21 cellular contexts compared by ENCODE assay signal in genomic region chr13:51747438-51748434, GRCh38. TPM values are rescaled to one million over a fixed set of nuclear protein-coding genes. Genes with fewer than 3 reads are reported as not detected.
DNase-seq lines count a peak whose midpoint lies in the region; ATAC-seq, FAIRE-seq and TF ChIP-seq lines count a peak whose summit lies in the region.
"Had no signal": no experiment of that assay in that cellular context is flagged by ENCODE, and none has a peak within 500 bp of the region (broad histone marks: within the 10 kb centered on the region; RNA-seq: fewer than 3 reads in every experiment).

No MANE protein-coding gene starts in this region.

- POLR2A ChIA-PET in HCT116 (lab: Charles Lee), result no interaction called here

- H3K4me3 ChIP-seq in HCT116 (replicated peaks in 1 of 2; ENCODE audit: low read depth in 1 of 2, low read length in 2 of 2), result no peak overlapping the region
- H3K4me3 ChIP-seq in astrocyte (ENCODE audit: insufficient read depth, low read depth, low read length), result no peak overlapping the region
- no peak overlapping the region for H3K4me3 ChIP-seq in hepatocyte
- no peak overlapping the region for H3K4me3 ChIP-seq in smooth muscle cell
- H3K4me3 ChIP-seq: A549 had no signal

- RAD21 ChIA-PET in HCT116 (lab: Charles Lee; ENCODE audit: low non-redundant PET in 1 of 2, low total read pairs in 2 of 2, uncharacterized antibody in 2 of 2, unreplicated experiment in 2 of 2), result no interaction called here

- H3K9me3 ChIP-seq in HCT116 (ENCODE audit: control insufficient read depth in 1 of 2, insufficient read depth in 1 of 2, low read depth in 1 of 2, low read length in 2 of 2) (peaks cover 9 to 10% of the 10 kb centered on the region in 2 experiments; a peak in 2 of 4 replicates), astrocyte (ENCODE audit: insufficient read depth, low read depth, low read length) (peaks cover 7% of the 10 kb centered on the region), hepatocyte (ENCODE audit: low read depth) (no peaks in the 10 kb centered on the region), smooth muscle cell (replicated peaks; ENCODE audit: low read depth) (no peaks in the 10 kb centered on the region)

- H3K79me2 ChIP-seq in HCT116 (ENCODE audit: insufficient read depth, low read length) (no peaks in the 10 kb centered on the region), astrocyte (ENCODE audit: insufficient read depth, low read length) (no peaks in the 10 kb centered on the region), hepatocyte (no peaks in the 10 kb centered on the region), smooth muscle cell (ENCODE audit: low read depth) (no peaks in the 10 kb centered on the region)

- TF ChIP-seq CTCF in HCT116 (IDR thresholded peaks at IDR 0.05 in 2 of 3, conservative IDR thresholded peaks at IDR 0.05 in 1 of 3; ENCODE audit: borderline replicate concordance in 1 of 3, insufficient read depth in 1 of 3, low read depth in 2 of 3, low read length in 2 of 3), result no peak
- no peak for TF ChIP-seq CTCF in astrocyte (IDR thresholded peaks at IDR 0.05; ENCODE audit: insufficient read depth, low read depth, low read length)
- TF ChIP-seq CTCF in hepatocyte (IDR thresholded peaks at IDR 0.05; ENCODE audit: poor library complexity), result no peak
- no peak for TF ChIP-seq CTCF in smooth muscle cell (IDR thresholded peaks at IDR 0.05; ENCODE audit: borderline replicate concordance, insufficient read depth, poor library complexity, severe bottlenecking)
- no peak for TF ChIP-seq CTCF in GM13976 (IDR thresholded peaks at IDR 0.05; ENCODE audit: borderline replicate concordance, control extremely low read depth, extremely low read depth, insufficient read depth, missing control alignments)

- peak overlapping the region; percentile 77 for H3K27ac Mint-ChIP-seq in astrocyte (ENCODE audit: unreplicated experiment)
- H3K27ac Mint-ChIP-seq: CD8-positive, alpha-beta memory T cell had no signal

- H3K4me1 ChIP-seq in HCT116 (ENCODE audit: control insufficient read depth in 1 of 2, insufficient read depth in 2 of 2, low read length in 2 of 2) (no peaks in the 10 kb centered on the region), astrocyte (ENCODE audit: insufficient read depth, low read length) (no peaks in the 10 kb centered on the region), hepatocyte (ENCODE audit: insufficient read depth) (peaks cover 17% of the 10 kb centered on the region), smooth muscle cell (ENCODE audit: low read depth) (peaks cover 10% of the 10 kb centered on the region)
- H3K4me1 ChIP-seq: A549 had no signal

- TF ChIP-seq POLR2A in HCT116 (IDR thresholded peaks at IDR 0.05; ENCODE audit: borderline replicate concordance, extremely low read depth, insufficient read depth, insufficient read length) (no peak), erythroblast (IDR thresholded peaks at IDR 0.05; ENCODE audit: low read length) (no peak)

- BruUV-seq in HCT116 (replicated peaks; lab: Mats Ljungman, UMichigan), result no TSS peak

- H3K36me3 ChIP-seq in HCT116 (ENCODE audit: control insufficient read depth in 1 of 2, insufficient read depth in 2 of 2, low read length in 2 of 2) (no peaks in the 10 kb centered on the region), astrocyte (ENCODE audit: insufficient read depth, low read length) (peaks cover 10% of the 10 kb centered on the region), hepatocyte (replicated peaks; ENCODE audit: insufficient read depth, low read depth) (no peaks in the 10 kb centered on the region), smooth muscle cell (ENCODE audit: low read depth) (peaks cover under 1% of the 10 kb centered on the region)

- no peak overlapping the region for H3K27ac ChIP-seq in HCT116 (ENCODE audit: low read depth, low read length)
- H3K27ac ChIP-seq in astrocyte (ENCODE audit: low read depth, low read length), result no peak overlapping the region
- H3K27ac ChIP-seq in hepatocyte, result peak overlapping the region; percentile 76
- H3K27ac ChIP-seq in smooth muscle cell (ENCODE audit: low read depth), result peak overlapping the region; percentile 90
- H3K27ac ChIP-seq: A549; BLaER1 treated with 17β-estradiol and CSF1 and Interleukin-3, amounts not matched to agents 10 nM and 100 nM had no signal

- peaks cover 56% of the 10 kb centered on the region for H3K36me3 Mint-ChIP-seq in astrocyte (ENCODE audit: low read depth, unreplicated experiment)

- H3K4me2 ChIP-seq in HCT116 (ENCODE audit: low read length) (no peak overlapping the region), astrocyte (ENCODE audit: low read length) (no peak overlapping the region), hepatocyte (peak overlapping the region; percentile 19), smooth muscle cell (peak overlapping the region; percentile 32)
- H3K4me2 ChIP-seq: A549; BLaER1 treated with 17β-estradiol and CSF1 and Interleukin-3, amounts not matched to agents 10 nM and 100 nM had no signal

- H3K9ac ChIP-seq in HCT116 (ENCODE audit: low read length) (no peak overlapping the region), astrocyte (ENCODE audit: low read length) (no peak overlapping the region), smooth muscle cell (ENCODE audit: low read depth) (peak overlapping the region; percentile 69)
- H3K9ac ChIP-seq: BLaER1 treated with 17β-estradiol and CSF1 and Interleukin-3, amounts not matched to agents 10 nM and 100 nM had no signal

- H3K27me3 ChIP-seq in HCT116 (ENCODE audit: insufficient read depth, low read length) (no peaks in the 10 kb centered on the region), astrocyte (ENCODE audit: insufficient read depth, low read length) (no peaks in the 10 kb centered on the region), hepatocyte (no peaks in the 10 kb centered on the region), smooth muscle cell (ENCODE audit: low read depth) (no peaks in the 10 kb centered on the region)
- H3K27me3 ChIP-seq: BLaER1 treated with 17β-estradiol and CSF1 and Interleukin-3, amounts not matched to agents 10 nM and 100 nM had no signal

- no peak for FAIRE-seq in astrocyte (lab: Jason Lieb, UNC)
- FAIRE-seq: A549, GM12891 had no signal

- H3K9me3 Mint-ChIP-seq in astrocyte (ENCODE audit: unreplicated experiment), result peaks cover 16% of the 10 kb centered on the region

- no peaks in the 10 kb centered on the region for H3K4me1 Mint-ChIP-seq in astrocyte (ENCODE audit: low read depth, unreplicated experiment)
- H3K4me1 Mint-ChIP-seq: CD8-positive, alpha-beta memory T cell had no signal

- DNase-seq in HCT116 (ENCODE audit: low read depth, low spot score) (no peak), astrocyte (ENCODE audit: low read depth) (no peak), hepatocyte (ENCODE audit: low spot score) (peak; percentile 75), smooth muscle cell (lab: John Stamatoyannopoulos, UW; ENCODE audit: unreplicated experiment) (no peak), erythroblast (lab: John Stamatoyannopoulos, UW) (no peak), GM13976 (ENCODE audit: low spot score) (no peak), sciatic nerve (ENCODE audit: low spot score) (no peak)
- DNase-seq: CD8-positive, alpha-beta memory T cell; DND-41; GDM1; GOT3; IMR-90; Kasumi-1; NCI-H1105; NCI-H1694 treated with DMSO at 0.1 percent for 48 hours; NCI-H2107; NCI-H2227 treated with DMSO at 0.1 percent for 48 hours; NCI-H524 had no signal

- intact Hi-C loops in HCT116 (cut with micrococcal nuclease), result no loop called here
- intact Hi-C loops in sciatic nerve (cut with DNase I), result no loop called here

- no peaks in the 10 kb centered on the region for H3K27me3 Mint-ChIP-seq in astrocyte (ENCODE audit: low read depth, unreplicated experiment)
- H3K27me3 Mint-ChIP-seq: CD8-positive, alpha-beta memory T cell had no signal

- H3F3A ChIP-seq in smooth muscle cell (ENCODE audit: low read depth), result peaks cover 6% of the 10 kb centered on the region

- ATAC-seq in HCT116 (no peak), sciatic nerve (no peak)
- ATAC-seq: A549 had no signal

- H2AFZ ChIP-seq in HCT116 (ENCODE audit: low read depth, low read length, poor library complexity, severe bottlenecking) (no peak overlapping the region), astrocyte (ENCODE audit: low read depth, low read length) (no peak overlapping the region), hepatocyte (no peak overlapping the region), smooth muscle cell (ENCODE audit: low read depth) (no peak overlapping the region)

- no peaks in the 10 kb centered on the region for H3K9me2 ChIP-seq in HCT116 (ENCODE audit: insufficient read depth)
- H3K9me2 ChIP-seq in hepatocyte (replicated peaks; ENCODE audit: insufficient read depth), result no peaks in the 10 kb centered on the region

- CTCF ChIA-PET in HCT116 (lab: Charles Lee), result no interaction called here

- H3K4me3 Mint-ChIP-seq in astrocyte (ENCODE audit: unreplicated experiment), result no peak overlapping the region
- H3K4me3 Mint-ChIP-seq: CD8-positive, alpha-beta memory T cell had no signal

- TF ChIP-seq RAD21 in HCT116 (IDR thresholded peaks at IDR 0.05; ENCODE audit: low read depth), result no peak

- in situ Hi-C loops in GM13976 (cut with MboI; ENCODE audit: low sequenced_read_pairs, unreplicated experiment), result no loop called here

- 40% methylated on average over 9 of the region's 9 CpGs for WGBS in hepatocyte (ENCODE audit: low lambda C conversion rate, missing lambda C conversion rate)
- WGBS in smooth muscle cell (ENCODE audit: low lambda C conversion rate), result 30% methylated on average over 9 of the region's 9 CpGs

- H4K20me1 ChIP-seq in HCT116 (ENCODE audit: insufficient read depth) (no peaks in the 10 kb centered on the region), astrocyte (ENCODE audit: insufficient read depth, low read length) (no peaks in the 10 kb centered on the region), hepatocyte (ENCODE audit: insufficient read depth, poor library complexity, severe bottlenecking) (no peaks in the 10 kb centered on the region), smooth muscle cell (ENCODE audit: low read depth) (no peaks in the 10 kb centered on the region)
- H4K20me1 ChIP-seq: BLaER1 treated with 17β-estradiol and CSF1 and Interleukin-3, amounts not matched to agents 10 nM and 100 nM had no signal

TF ChIP-seq in HCT116, 20 proteins besides CTCF, POLR2A, EP300 and RAD21:
- peak; percentile 64; the same call in 1 of the 2 replicates for TF ChIP-seq CBX3 (IDR thresholded peaks at IDR 0.05; ENCODE audit: low read depth)
- TF ChIP-seq EZH2 (IDR thresholded peaks at IDR 0.05), result no peak

RNA-seq across cellular contexts. Expression of gene DHRS12, which starts 56.2 kb away (rescaled TPM):
- total RNA-seq in HCT116 (2021; ENCODE audit: unreplicated experiment), result 3.9 TPM
- polyA plus RNA-seq in HCT116 (2012), result 4.9 and 5.6 TPM in 2 replicates
- 4.0 and 4.9 TPM in 2 replicates for total RNA-seq in astrocyte
- total RNA-seq in hepatocyte, result 4.6 and 9.8 TPM in 2 replicates
- polyA plus RNA-seq in hepatocyte, result 13.5 and 19.3 TPM in 2 replicates
- total RNA-seq in smooth muscle cell, result 4.3 and 5.7 TPM in 2 replicates
- 9.8 and 9.9 TPM in 2 replicates for polyA plus RNA-seq in smooth muscle cell
- 18.8 TPM for total RNA-seq in sciatic nerve

Comparison
In these comparisons a context has a peak if more than half of its experiments do, and no peak if none do; other contexts are left out.
1. H3K27ac ChIP-seq: peak in hepatocyte (single experiment) and smooth muscle cell (single experiment); none in HCT116 (single experiment) and astrocyte (single experiment).
2. H3K4me2 ChIP-seq: peak in hepatocyte (single experiment) and smooth muscle cell (single experiment); none in HCT116 (single experiment) and astrocyte (single experiment).